8 cellular contexts compared by ENCODE assay signal in genomic region chr12:64459388-64460024, GRCh38. TPM values are rescaled to one million over a fixed set of nuclear protein-coding genes. Genes with fewer than 3 reads are reported as not detected.
DNase-seq lines count a peak whose midpoint lies in the region; ATAC-seq and TF ChIP-seq lines count a peak whose summit lies in the region.

No MANE protein-coding gene starts in this region.

- no peaks in the 10 kb centered on the region for H3K9me2 ChIP-seq in hepatocyte (replicated peaks; ENCODE audit: insufficient read depth)

- H2AFZ ChIP-seq in hepatocyte, result no peak overlapping the region

- ATAC-seq in GM21526 (IDR thresholded peaks at IDR 0.05; ENCODE audit: low FRiP score, unreplicated experiment), result peak; percentile 50

- no peak for TF ChIP-seq CTCF in AG10803 (conservative IDR thresholded peaks at IDR 0.05; ENCODE audit: low read length)
- no peak for TF ChIP-seq CTCF in left ventricle myocardium inferior (IDR thresholded peaks at IDR 0.05; ENCODE audit: borderline replicate concordance)
- no peak for TF ChIP-seq CTCF in hepatocyte (IDR thresholded peaks at IDR 0.05; ENCODE audit: poor library complexity)

- peaks cover 15% of the 10 kb centered on the region for H4K20me1 ChIP-seq in hepatocyte (ENCODE audit: insufficient read depth, poor library complexity, severe bottlenecking)

- peak overlapping the region; percentile 7 to 62 for H3K9ac ChIP-seq in stomach smooth muscle (ENCODE audit: low read length in 2 of 2)

- in situ Hi-C loops in G401 (cut with HindIII; ENCODE audit: low sequenced_read_pairs), result no loop called here

- intact Hi-C loops in left ventricle myocardium inferior (cut with micrococcal nuclease), result no loop called here

- H3K27me3 ChIP-seq in SJSA1 (replicated peaks), result no peaks in the 10 kb centered on the region
- no peaks in the 10 kb centered on the region for H3K27me3 ChIP-seq in left ventricle myocardium inferior (ENCODE audit: low read depth)
- no peaks in the 10 kb centered on the region for H3K27me3 ChIP-seq in stomach smooth muscle (ENCODE audit: control insufficient read depth in 1 of 2, insufficient read depth in 2 of 2, low read length in 2 of 2)
- no peaks in the 10 kb centered on the region for H3K27me3 ChIP-seq in hepatocyte

- H3K4me1 ChIP-seq in SJSA1 (replicated peaks), result peaks cover 40% of the 10 kb centered on the region
- H3K4me1 ChIP-seq in left ventricle myocardium inferior, result peaks cover 47% of the 10 kb centered on the region
- H3K4me1 ChIP-seq in stomach smooth muscle (ENCODE audit: control insufficient read depth, insufficient read depth, low read length), result no peaks in the 10 kb centered on the region
- H3K4me1 ChIP-seq in hepatocyte (ENCODE audit: insufficient read depth), result no peaks in the 10 kb centered on the region

- H3K9me3 ChIP-seq in SJSA1 (replicated peaks) (no peaks in the 10 kb centered on the region), left ventricle myocardium inferior (replicated peaks) (no peaks in the 10 kb centered on the region), stomach smooth muscle (ENCODE audit: control insufficient read depth in 2 of 2, low read length in 2 of 2) (no peaks in the 10 kb centered on the region), hepatocyte (ENCODE audit: low read depth) (no peaks in the 10 kb centered on the region)

- H3K79me2 ChIP-seq in hepatocyte, result peaks cover 54% of the 10 kb centered on the region

- DNase-seq in AG10803 (ENCODE audit: low read depth) (peak; percentile 12), SJSA1 (ENCODE audit: low read depth in 1 of 2, low spot score in 2 of 2) (peak in 1 of 2 experiments; percentile 51), left ventricle myocardium inferior (no peak), G401 (ENCODE audit: low spot score) (no peak), NCI-H146 treated with DMSO at 0.1 percent for 48 hours (lab: John Stamatoyannopoulos, UW; ENCODE audit: unreplicated experiment) (no peak), hepatocyte (ENCODE audit: low spot score) (no peak)

- H3K27ac ChIP-seq in SJSA1, result peak overlapping the region; percentile 76
- peak overlapping the region; percentile 62 for H3K27ac ChIP-seq in left ventricle myocardium inferior (replicated peaks)
- no peak overlapping the region for H3K27ac ChIP-seq in stomach smooth muscle (ENCODE audit: low read length)
- H3K27ac ChIP-seq in hepatocyte, result no peak overlapping the region

- H3K4me3 ChIP-seq in AG10803 (ENCODE audit: low read length) (peak overlapping the region; percentile 8), SJSA1 (peak overlapping the region; percentile 17), left ventricle myocardium inferior (peak overlapping the region; percentile 53), stomach smooth muscle (ENCODE audit: low read length in 2 of 2) (peak overlapping the region; percentile 54 to 58), hepatocyte (no peak overlapping the region)

- no peak overlapping the region for H3K4me2 ChIP-seq in hepatocyte

- 82% methylated on average over 3 of the region's 3 CpGs for WGBS in hepatocyte (ENCODE audit: low lambda C conversion rate, missing lambda C conversion rate)

- H3K36me3 ChIP-seq in SJSA1, result peaks cover 59% of the 10 kb centered on the region
- H3K36me3 ChIP-seq in left ventricle myocardium inferior, result peaks cover 39% of the 10 kb centered on the region
- peaks cover under 1 to 5% of the 10 kb centered on the region in 2 donors for H3K36me3 ChIP-seq in stomach smooth muscle (ENCODE audit: control insufficient read depth in 2 of 2, insufficient read depth in 2 of 2, low read length in 2 of 2)
- no peaks in the 10 kb centered on the region for H3K36me3 ChIP-seq in hepatocyte (replicated peaks; ENCODE audit: insufficient read depth, low read depth)

RNA-seq across cellular contexts. Expression of gene TBK1, which starts 7.6 kb away (rescaled TPM):
- total RNA-seq in SJSA1 (2014; rRNA removed; shearing (Covaris generic)), result 31.4 and 35.4 TPM in 2 replicates
- total RNA-seq in left ventricle myocardium inferior, result 11.5 TPM
- total RNA-seq in G401 (2014; rRNA removed; shearing (Covaris generic)), result 26.2 and 28.6 TPM in 2 replicates
- total RNA-seq in hepatocyte, result 24.0 and 26.1 TPM in 2 replicates
- 15.4 and 22.2 TPM in 2 replicates for polyA plus RNA-seq in hepatocyte

RNA-seq across cellular contexts. Expression of gene XPOT, which starts 55.3 kb away (rescaled TPM):
- 43.3 and 65.9 TPM in 2 replicates for total RNA-seq in SJSA1 (2014; rRNA removed; shearing (Covaris generic))
- 27.8 TPM for total RNA-seq in left ventricle myocardium inferior
- 50.5 and 69.4 TPM in 2 replicates for total RNA-seq in G401 (2014; rRNA removed; shearing (Covaris generic))
- total RNA-seq in hepatocyte, result 66.1 and 69.0 TPM in 2 replicates
- polyA plus RNA-seq in hepatocyte, result 38.7 and 42.7 TPM in 2 replicates

Comparison
In these comparisons a context has a peak if more than half of its experiments do, and no peak if none do; other contexts are left out.
1. H3K27ac ChIP-seq: peak in SJSA1 (single experiment) and left ventricle myocardium inferior (single experiment); none in stomach smooth muscle (single experiment) and hepatocyte (single experiment).